Comparison of ENCODE assay signal across 19 cellular contexts in genomic region chr7:21844742-21845141, GRCh38.
DNase-seq lines count a peak whose midpoint lies in the region; ATAC-seq, FAIRE-seq and TF ChIP-seq lines count a peak whose summit lies in the region.
"Had no signal": no experiment of that assay in that cellular context is flagged by ENCODE, and none has a peak within 500 bp of the region (broad histone marks: within the 10 kb centered on the region; RNA-seq: fewer than 3 reads in every experiment).

No MANE protein-coding gene starts in this region.

- no peaks in the 10 kb centered on the region for H3K79me1 ChIP-seq in H1 (ENCODE audit: low read depth, low read length)

- DNase-seq in EH (ENCODE audit: low read depth) = peak; percentile 18
- peak; percentile 31 for DNase-seq in M059J (ENCODE audit: low read depth)
- DNase-seq in H1 (ENCODE audit: low read depth in 1 of 2, low spot score in 2 of 2) = no peak
- no peak for DNase-seq in HepG2 (ENCODE audit: low spot score)
- DNase-seq in NCI-H1048 (lab: John Stamatoyannopoulos, UW) = no peak
- DNase-seq in testis = no peak
- no peak for DNase-seq in SHP77 (lab: John Stamatoyannopoulos, UW)
- DNase-seq: Calu3; CD4-positive, CD25-positive, alpha-beta regulatory T cell; H9; MM.1S; NCI-H1417; NCI-H1930; NCI-H2171 treated with DMSO at 0.1 percent for 48 hours; NCI-H510A; Peyer's patch; SIG-M5 had no signal

- H3K14ac ChIP-seq in H1 (ENCODE audit: insufficient read length) = no peak overlapping the region

- no peak overlapping the region for H4K91ac ChIP-seq in H1 (replicated peaks; ENCODE audit: insufficient read length, low read length)

- H3K27me3 ChIP-seq in H1 (replicated peaks in 1 of 4; ENCODE audit: control insufficient read depth in 3 of 4, extremely low read depth in 1 of 4, insufficient read depth in 3 of 4, low read length in 3 of 4) (no peaks in the 10 kb centered on the region), HepG2 (ENCODE audit: control insufficient read depth in 1 of 2, insufficient read depth in 2 of 2, low read length in 2 of 2) (no peaks in the 10 kb centered on the region), testis (no peaks in the 10 kb centered on the region)
- H3K27me3 ChIP-seq: Peyer's patch had no signal

- H3K9me3 ChIP-seq in H1 (ENCODE audit: insufficient read depth in 2 of 2, low read depth in 1 of 2, low read length in 1 of 2) (no peaks in the 10 kb centered on the region), HepG2 (ENCODE audit: low read length) (no peaks in the 10 kb centered on the region), testis (no peaks in the 10 kb centered on the region)
- H3K9me3 ChIP-seq: Peyer's patch had no signal

- H3K27ac ChIP-seq in H1 (ENCODE audit: low read depth, low read length) (no peak overlapping the region), HepG2 (ENCODE audit: extremely low read length, insufficient read depth, low read length) (no peak overlapping the region), testis (no peak overlapping the region)
- H3K27ac ChIP-seq: Peyer's patch had no signal

- no peak overlapping the region for H3K56ac ChIP-seq in H1 (replicated peaks; ENCODE audit: insufficient read length, low read depth, low read length)

- no peaks in the 10 kb centered on the region for H3K23me2 ChIP-seq in H1 (ENCODE audit: low read depth, low read length)

- POLR2A ChIA-PET in H1 (lab: Charles Lee; ENCODE audit: partially characterized antibody) = no interaction called here
- POLR2A ChIA-PET in HepG2 (lab: Yijun Ruan, JAX) = no interaction called here

- ATAC-seq in HepG2 (peak; percentile 41; the same call in 1 of the 3 replicates), HG03342 (IDR thresholded peaks at IDR 0.05; ENCODE audit: unreplicated experiment) (no peak)

- no peak for TF ChIP-seq CTCF in H1 (IDR thresholded peaks at IDR 0.05; ENCODE audit: control extremely low read depth in 1 of 3, insufficient read depth in 1 of 3, low read depth in 1 of 3, low read length in 3 of 3)
- TF ChIP-seq CTCF in HepG2 (CRISPR knock-in tag; IDR thresholded peaks at IDR 0.05) = no peak
- TF ChIP-seq CTCF in testis (IDR thresholded peaks at IDR 0.05) = no peak

- FAIRE-seq in H1 (lab: Jason Lieb, UNC) = no peak
- FAIRE-seq in HepG2 (lab: Jason Lieb, UNC) = no peak
- FAIRE-seq: HTR-8/SVneo had no signal

- no peak overlapping the region for H3K4ac ChIP-seq in H1 (replicated peaks; ENCODE audit: insufficient read length, low read depth, low read length)

- intact Hi-C loops in HepG2 (cut with micrococcal nuclease; ENCODE audit: unreplicated experiment) = no loop called here
- intact Hi-C loops in testis (cut with DNase I; ENCODE audit: low total_unique reads) = no loop called here

- H3K36me3 ChIP-seq in H1 (ENCODE audit: control insufficient read depth in 2 of 4, insufficient read depth in 4 of 4, low read length in 3 of 4) (no peaks in the 10 kb centered on the region), HepG2 (replicated peaks in 1 of 2; ENCODE audit: control insufficient read depth in 1 of 2, insufficient read depth in 2 of 2, low read length in 2 of 2) (no peaks in the 10 kb centered on the region), testis (ENCODE audit: low read depth, missing control alignments) (no peaks in the 10 kb centered on the region)
- H3K36me3 ChIP-seq: Peyer's patch had no signal

- in situ Hi-C loops in HepG2 (cut with HindIII; ENCODE audit: extremely low pct_ligation_motif_present, low pct_unique_long_range_greater_than_20kb) = no loop called here

- H2BK12ac ChIP-seq in H1 (ENCODE audit: low read depth, low read length) = 0 out of 2 replicates have a peak overlapping the region, but pooled peaks have one; percentile 39

- H3K4me1 ChIP-seq in H1 (replicated peaks in 1 of 4; ENCODE audit: control insufficient read depth in 3 of 4, insufficient read depth in 4 of 4, low read length in 3 of 4) (no peaks in the 10 kb centered on the region), HepG2 (ENCODE audit: insufficient read depth, low read length) (no peaks in the 10 kb centered on the region), testis (no peaks in the 10 kb centered on the region)
- H3K4me1 ChIP-seq: Peyer's patch had no signal

- H4K20me1 ChIP-seq in H1 (replicated peaks in 1 of 2; ENCODE audit: control insufficient read depth in 1 of 2, insufficient read depth in 2 of 2, low read length in 2 of 2) (no peaks in the 10 kb centered on the region), HepG2 (ENCODE audit: insufficient read depth, low read length) (no peaks in the 10 kb centered on the region)

- H2BK120ac ChIP-seq in H1 (replicated peaks; ENCODE audit: low read depth, low read length) = no peak overlapping the region

- CTCF ChIA-PET in H1 (lab: Charles Lee; ENCODE audit: partially characterized antibody) = no interaction called here
- CTCF ChIA-PET in HepG2 (lab: Yijun Ruan, JAX; ENCODE audit: low intra/inter-chr PET ratio, low total read pairs) = no interaction called here

- 92% methylated on average over 1 of the region's 1 CpG; no CpG with 5 or more reads in 1 of the 2 experiments for WGBS in H1 (ENCODE audit: extremely low coverage in 1 of 2, insufficient coverage in 1 of 2, insufficient read length in 1 of 2, insufficient replicate concordance in 2 of 2, low coverage in 1 of 2, low lambda C conversion rate in 2 of 2, missing lambda C conversion rate in 1 of 2), 2 experiments
- 0% methylated on average over 1 of the region's 1 CpG for WGBS in HepG2 (ENCODE audit: low lambda C conversion rate)
- WGBS in testis, 2 donors = 58 to 80% methylated on average over 1 of the region's 1 CpG

- TF ChIP-seq POLR2A in H1 (IDR thresholded peaks at IDR 0.05; ENCODE audit: control extremely low read depth in 1 of 2, low read depth in 2 of 2, low read length in 2 of 2) = no peak
- TF ChIP-seq POLR2A in HepG2 (IDR thresholded peaks at IDR 0.05; ENCODE audit: insufficient read depth in 1 of 2, low read depth in 2 of 2, low read length in 2 of 2) = no peak
- TF ChIP-seq POLR2A in testis (IDR thresholded peaks at IDR 0.05) = no peak

- H4K5ac ChIP-seq in H1 (ENCODE audit: insufficient read length, low read depth, low read length) = no peak overlapping the region

- H2AFZ ChIP-seq in H1 (ENCODE audit: low read length) = no peak overlapping the region
- no peak overlapping the region for H2AFZ ChIP-seq in HepG2 (ENCODE audit: low read length)

- H3K4me3 ChIP-seq in H1 (ENCODE audit: extremely low read depth in 1 of 4, insufficient read depth in 2 of 4, low read depth in 3 of 4, low read length in 4 of 4) = no peak overlapping the region
- H3K4me3 ChIP-seq in HepG2 (replicated peaks in 1 of 3; ENCODE audit: insufficient read depth in 1 of 3, low read depth in 2 of 3, low read length in 3 of 3) = no peak overlapping the region
- no peak overlapping the region for H3K4me3 ChIP-seq in testis
- H3K4me3 ChIP-seq: Peyer's patch had no signal

- no peak overlapping the region; the same call in 1 of the 2 replicates for H2BK15ac ChIP-seq in H1 (ENCODE audit: low read length)

- BruUV-seq in HepG2 (replicated peaks; lab: Mats Ljungman, UMichigan) = no TSS peak

- H3K79me2 ChIP-seq in H1 (ENCODE audit: control insufficient read depth in 1 of 2, insufficient read depth in 2 of 2, low read length in 2 of 2) (no peaks in the 10 kb centered on the region), HepG2 (ENCODE audit: insufficient read depth, low read length) (no peaks in the 10 kb centered on the region)

- no peak overlapping the region for H3K23ac ChIP-seq in H1 (ENCODE audit: insufficient read length)

- H4K8ac ChIP-seq in H1 (ENCODE audit: extremely low read depth, insufficient read depth, low read length) = no peak overlapping the region

- H2AK5ac ChIP-seq in H1 (ENCODE audit: low read depth, low read length) = no peak overlapping the region

- no peak for TF ChIP-seq RAD21 in H1 (IDR thresholded peaks at IDR 0.05 in 1 of 2, conservative IDR thresholded peaks at IDR 0.05 in 1 of 2; ENCODE audit: low read depth in 2 of 2, low read length in 2 of 2)
- TF ChIP-seq RAD21 in HepG2 (CRISPR knock-in tag; IDR thresholded peaks at IDR 0.05) = no peak

- H2BK20ac ChIP-seq in H1 (ENCODE audit: low read length) = no peak overlapping the region; the same call in 1 of the 2 replicates

- H3K18ac ChIP-seq in H1 (ENCODE audit: extremely low read depth, low read length) = no peak overlapping the region

- TF ChIP-seq EP300 in H1 (IDR thresholded peaks at IDR 0.05; ENCODE audit: borderline replicate concordance in 1 of 2, low read depth in 2 of 2, low read length in 2 of 2) (no peak), HepG2 (IDR thresholded peaks at IDR 0.05; ENCODE audit: low read depth in 2 of 2, low read length in 2 of 2) (no peak), HepG2 (CRISPR knock-in tag; IDR thresholded peaks at IDR 0.05; ENCODE audit: borderline replicate concordance) (no peak)

- H3K9ac ChIP-seq in H1 (replicated peaks in 1 of 4; ENCODE audit: extremely low read depth in 1 of 4, low read depth in 3 of 4, low read length in 3 of 4) (no peak overlapping the region), HepG2 (ENCODE audit: insufficient read depth, low read depth, low read length) (no peak overlapping the region)

- no peak overlapping the region for H2BK5ac ChIP-seq in H1 (ENCODE audit: low read depth, low read length)

- no peak overlapping the region for H3K4me2 ChIP-seq in H1 (ENCODE audit: insufficient read depth in 1 of 2, low read depth in 2 of 2, low read length in 2 of 2)
- H3K4me2 ChIP-seq in HepG2 (ENCODE audit: low read depth, low read length) = no peak overlapping the region

TF ChIP-seq in H1, 55 proteins besides CTCF, POLR2A, EP300 and RAD21:
- TF ChIP-seq JUND (IDR thresholded peaks at IDR 0.05; ENCODE audit: low read length) (peak; percentile 29; the same call in 1 of the 2 replicates), POU5F1 (IDR thresholded peaks at IDR 0.05; ENCODE audit: low read depth, low read length) (no peak)

TF ChIP-seq in HepG2, 621 proteins besides CTCF, POLR2A, EP300 and RAD21:
- TF ChIP-seq ETV5 (CRISPR knock-in tag; IDR thresholded peaks at IDR 0.05; ENCODE audit: borderline replicate concordance) = no peak
- peak; percentile 71 for TF ChIP-seq FOSL2 (CRISPR knock-in tag; IDR thresholded peaks at IDR 0.05)
- no peak for TF ChIP-seq GATAD2A (CRISPR knock-in tag; IDR thresholded peaks at IDR 0.05)

Comparison
In these comparisons a context has a peak if more than half of its experiments do, and no peak if none do; other contexts are left out.
1. DNase-seq: peak in EH (single experiment) and M059J (single experiment); none in H1 (0 of 2), HepG2 (single experiment), NCI-H1048 (single experiment), testis (single experiment) and SHP77 (0 of 2).